In the genomic region with DNA sequence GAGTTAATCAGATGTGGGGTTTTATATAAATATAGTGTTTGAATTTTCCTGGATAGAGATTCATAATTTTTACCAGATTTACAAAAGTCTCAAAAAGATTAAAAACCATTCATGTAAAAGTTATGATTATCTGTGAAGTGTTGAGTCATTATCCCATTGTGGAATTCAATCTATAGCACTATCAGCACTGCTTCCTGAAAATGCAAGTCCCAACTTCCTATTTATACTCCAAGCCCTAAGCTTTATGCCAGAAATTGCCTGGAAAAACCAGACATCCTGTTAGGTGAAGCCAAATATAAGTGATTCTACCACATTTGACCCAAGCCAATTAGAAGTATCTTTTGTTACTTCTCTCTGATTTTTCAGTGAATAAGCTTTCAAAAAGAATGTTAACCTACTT, we compare ENCODE assay signal across 18 cellular contexts.
DNase-seq lines count a peak whose midpoint lies in the region; TF ChIP-seq lines count a peak whose summit lies in the region.
"Had no signal": no experiment of that assay in that cellular context is flagged by ENCODE, and none has a peak within 500 bp of the region (broad histone marks: within the 10 kb centered on the region; RNA-seq: fewer than 3 reads in every experiment).

No MANE protein-coding gene starts in this region.

- H3K4me1 ChIP-seq in left ventricle myocardium inferior = peaks cover 77% of the 10 kb centered on the region
- H3K4me1 ChIP-seq in esophagus squamous epithelium = peaks cover 7 to 50% (median 30%) of the 10 kb centered on the region in 3 donors
- peaks cover 55% of the 10 kb centered on the region for H3K4me1 ChIP-seq in rectal smooth muscle tissue (ENCODE audit: control insufficient read depth, insufficient read depth, low read length)
- peaks cover 45% of the 10 kb centered on the region for H3K4me1 ChIP-seq in vagina
- H3K4me1 ChIP-seq: BLaER1 treated with 17β-estradiol and CSF1 and Interleukin-3, amounts not matched to agents 10 nM and 100 nM had no signal

- no peaks in the 10 kb centered on the region for H3K9me3 Mint-ChIP-seq in activated CD4-positive, alpha-beta T cell treated with anti-CD3 and anti-CD28 coated beads, Interleukin-2, amount 10 ng/mL, durations not matched to agents 7 days and 5 days
- H3K9me3 Mint-ChIP-seq in nephron progenitor cell = no peaks in the 10 kb centered on the region

- H3K27ac ChIP-seq in left ventricle myocardium inferior (replicated peaks) = peak overlapping the region; percentile 92
- H3K27ac ChIP-seq in esophagus squamous epithelium = peak overlapping the region; percentile 59 to 82 (median 74)
- peak overlapping the region; percentile 80 for H3K27ac ChIP-seq in rectal smooth muscle tissue (ENCODE audit: low read depth, low read length)
- peak overlapping the region; percentile 68 for H3K27ac ChIP-seq in vagina
- H3K27ac ChIP-seq: BLaER1 treated with 17β-estradiol and CSF1 and Interleukin-3, amounts not matched to agents 10 nM and 100 nM; SK-N-MC had no signal

- H3K4me1 Mint-ChIP-seq in activated CD4-positive, alpha-beta T cell treated with anti-CD3 and anti-CD28 coated beads, Interleukin-2, amount 10 ng/mL, durations not matched to agents 7 days and 5 days = no peaks in the 10 kb centered on the region
- peaks cover 40% of the 10 kb centered on the region for H3K4me1 Mint-ChIP-seq in nephron progenitor cell

- H3K4me3 ChIP-seq in left ventricle myocardium inferior (no peak overlapping the region), esophagus squamous epithelium (no peak overlapping the region), rectal smooth muscle tissue (ENCODE audit: low read length) (no peak overlapping the region), vagina (no peak overlapping the region)
- H3K4me3 ChIP-seq: BLaER1 treated with 17β-estradiol and CSF1 and Interleukin-3, amounts not matched to agents 10 nM and 100 nM; K562; SK-N-MC; tibial nerve had no signal

- POLR2A ChIA-PET in activated CD4-positive, alpha-beta T cell treated with anti-CD3 and anti-CD28 coated beads, Interleukin-2, amount 10 ng/mL, durations not matched to agents 7 days and 5 days (lab: Charles Lee) = no interaction called here

- H3K36me3 ChIP-seq in left ventricle myocardium inferior (peaks cover 29% of the 10 kb centered on the region), esophagus squamous epithelium (peaks cover 0 to 41% (median 3%) of the 10 kb centered on the region in 3 donors), rectal smooth muscle tissue (ENCODE audit: control insufficient read depth, insufficient read depth, low read length) (peaks cover 4% of the 10 kb centered on the region), vagina (peaks cover 0 to 15% of the 10 kb centered on the region in 2 donors)

- no peaks in the 10 kb centered on the region for H3K27me3 Mint-ChIP-seq in activated CD4-positive, alpha-beta T cell treated with anti-CD3 and anti-CD28 coated beads, Interleukin-2, amount 10 ng/mL, durations not matched to agents 7 days and 5 days
- no peaks in the 10 kb centered on the region for H3K27me3 Mint-ChIP-seq in nephron progenitor cell (ENCODE audit: low read depth, poor library complexity)

- TF ChIP-seq CTCF in left ventricle myocardium inferior (IDR thresholded peaks at IDR 0.05; ENCODE audit: borderline replicate concordance) = no peak
- TF ChIP-seq CTCF in esophagus squamous epithelium (IDR thresholded peaks at IDR 0.05) = no peak
- no peak for TF ChIP-seq CTCF in vagina (IDR thresholded peaks at IDR 0.05)
- no peak for TF ChIP-seq CTCF in nephron progenitor cell (IDR thresholded peaks at IDR 0.05)

- no peak overlapping the region for H3K9ac ChIP-seq in rectal smooth muscle tissue (ENCODE audit: low read length)
- H3K9ac ChIP-seq: BLaER1 treated with 17β-estradiol and CSF1 and Interleukin-3, amounts not matched to agents 10 nM and 100 nM had no signal

- DNase-seq in left ventricle myocardium inferior (no peak), cardiac septum (ENCODE audit: low spot score) (no peak), esophagus squamous epithelium (lab: John Stamatoyannopoulos, UW) (no peak), vagina (ENCODE audit: extremely low spot score in 2 of 2) (no peak), putamen (ENCODE audit: low spot score) (no peak), nephron progenitor cell (no peak)
- DNase-seq in activated CD4-positive, alpha-beta T cell treated with anti-CD3 and anti-CD28 coated beads, Interleukin-2, amount 10 ng/mL, durations not matched to agents 7 days and 5 days = no peak
- DNase-seq: activated CD4-positive, alpha-beta T cell treated with anti-CD3 and anti-CD28 coated beads for 1 hour; DMS 273 treated with DMSO at 0.1 percent for 48 hours; NCI-H2081 treated with DMSO at 0.1 percent for 48 hours; NCI-H69; stimulated activated CD4-positive, alpha-beta T cell treated with anti-CD3 and anti-CD28 coated beads, Interleukin-4, amount 100 ng/mL, for 24 hours; T1000 had no signal

- intact Hi-C loops in left ventricle myocardium inferior (cut with micrococcal nuclease) (loop anchor here (10.0 kb wide), 1 partner anchor 99 kb away; no protein-coding TSS in a partner anchor), cardiac septum (cut with DNase I) (no loop called here), esophagus squamous epithelium (cut with DNase I) (no loop called here), vagina (cut with DNase I) (loop anchor here (10.0 kb wide), 1 partner anchor 69 kb away; no protein-coding TSS in a partner anchor)

- CTCF ChIA-PET in activated CD4-positive, alpha-beta T cell treated with anti-CD3 and anti-CD28 coated beads, Interleukin-2, amount 10 ng/mL, durations not matched to agents 7 days and 5 days (lab: Charles Lee) = interaction anchor here (1.3 kb wide), 1 partner anchor 10 kb away, joined by 4 read pairs; no protein-coding TSS in a partner anchor

- H3K36me3 Mint-ChIP-seq in activated CD4-positive, alpha-beta T cell treated with anti-CD3 and anti-CD28 coated beads, Interleukin-2, amount 10 ng/mL, durations not matched to agents 7 days and 5 days (ENCODE audit: low read depth) = peaks cover 15% of the 10 kb centered on the region
- H3K36me3 Mint-ChIP-seq in nephron progenitor cell (ENCODE audit: low read depth) = peaks cover 65% of the 10 kb centered on the region

- H3K9me3 ChIP-seq in left ventricle myocardium inferior (replicated peaks) (no peaks in the 10 kb centered on the region), esophagus squamous epithelium (no peaks in the 10 kb centered on the region), vagina (no peaks in the 10 kb centered on the region)
- H3K9me3 ChIP-seq: BLaER1 treated with 17β-estradiol and CSF1 and Interleukin-3, amounts not matched to agents 10 nM and 100 nM; tibial nerve had no signal

- TF ChIP-seq POLR2A in esophagus squamous epithelium (IDR thresholded peaks at IDR 0.05) (no peak), vagina (IDR thresholded peaks at IDR 0.05) (no peak)

- H3K27ac Mint-ChIP-seq in activated CD4-positive, alpha-beta T cell treated with anti-CD3 and anti-CD28 coated beads, Interleukin-2, amount 10 ng/mL, durations not matched to agents 7 days and 5 days = no peak overlapping the region
- no peak overlapping the region for H3K27ac Mint-ChIP-seq in nephron progenitor cell

- H3K27me3 ChIP-seq in left ventricle myocardium inferior (ENCODE audit: low read depth) (no peaks in the 10 kb centered on the region), esophagus squamous epithelium (no peaks in the 10 kb centered on the region), rectal smooth muscle tissue (ENCODE audit: control insufficient read depth, insufficient read depth, low read length) (no peaks in the 10 kb centered on the region), vagina (no peaks in the 10 kb centered on the region)
- H3K27me3 ChIP-seq: BLaER1 treated with 17β-estradiol and CSF1 and Interleukin-3, amounts not matched to agents 10 nM and 100 nM; tibial nerve had no signal

- no peak overlapping the region for H3K4me3 Mint-ChIP-seq in activated CD4-positive, alpha-beta T cell treated with anti-CD3 and anti-CD28 coated beads, Interleukin-2, amount 10 ng/mL, durations not matched to agents 7 days and 5 days
- no peak overlapping the region for H3K4me3 Mint-ChIP-seq in nephron progenitor cell

Comparison
In these comparisons a context has a peak if more than half of its experiments do, and no peak if none do; other contexts are left out.
1. intact Hi-C loops: an anchor here in left ventricle myocardium inferior (10.0 kb wide) and vagina (10.0 kb wide); none called in cardiac septum and esophagus squamous epithelium.